Comparison of ENCODE assay signal across 16 cellular contexts in the genomic region with DNA sequence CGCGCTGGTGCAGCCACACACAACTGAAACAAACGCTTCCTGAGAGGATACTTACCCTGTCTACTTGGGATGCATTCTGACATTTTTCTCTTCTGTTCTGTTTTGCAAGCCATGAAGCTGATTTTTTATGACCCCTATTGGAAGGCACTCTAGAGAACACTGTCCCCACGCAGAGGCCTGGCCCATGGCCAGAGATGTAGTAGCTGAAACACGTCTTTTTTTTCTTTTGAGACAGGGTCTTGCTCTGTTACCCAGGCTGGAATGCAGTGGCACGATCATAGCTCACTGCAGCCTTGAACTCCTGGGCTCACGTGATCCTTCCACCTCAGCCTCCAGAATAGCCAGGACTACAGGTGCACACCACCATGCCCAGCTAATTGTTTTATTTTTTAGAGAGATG. TPM values are rescaled to one million over a fixed set of nuclear protein-coding genes. Genes with fewer than 3 reads are reported as not detected.
A peak's percentile ranks its signal among the peaks of the same experiment; 100 is the strongest.
DNase-seq lines count a peak whose midpoint lies in the region; TF ChIP-seq lines count a peak whose summit lies in the region.
"Had no signal": no experiment of that assay in that cellular context is flagged by ENCODE, and none has a peak within 500 bp of the region (broad histone marks: within the 10 kb centered on the region; RNA-seq: fewer than 3 reads in every experiment).

No MANE protein-coding gene starts in this region.

- WGBS in spleen, 5 donors: 62 to 81% (median 68%) methylated on average over 7 of the region's 7 CpGs

- H3K27ac ChIP-seq in neural progenitor cell (no peak overlapping the region), spleen (no peak overlapping the region)
- H3K27ac ChIP-seq: BLaER1, GM23248 had no signal

- H3K4me3 ChIP-seq in neural progenitor cell: no peak overlapping the region
- no peak overlapping the region for H3K4me3 ChIP-seq in spleen
- H3K4me3 ChIP-seq: BLaER1, GM12878, GM23248 had no signal

- no peak for TF ChIP-seq RAD21 in Ishikawa (IDR thresholded peaks at IDR 0.05; ENCODE audit: low read depth)

- no peaks in the 10 kb centered on the region for H3K4me1 Mint-ChIP-seq in chondrocyte (ENCODE audit: low read depth)
- H3K4me1 Mint-ChIP-seq in neural progenitor cell: peaks cover 2% of the 10 kb centered on the region

- H2AFZ ChIP-seq in neural progenitor cell (replicated peaks): no peak overlapping the region
- H2AFZ ChIP-seq: GM23248 had no signal

- no peak for TF ChIP-seq POLR2A in spleen (IDR thresholded peaks at IDR 0.05)

- DNase-seq in chondrocyte (ENCODE audit: low spot score) (peak; percentile 24), neural progenitor cell (ENCODE audit: low spot score) (no peak), spleen (peak; percentile 54), KBM-7 (no peak), NCI-H226 (no peak), 8988T (no peak)
- DNase-seq: AML-193, Calu3, DMS79, GM23248 had no signal

- H3K27ac Mint-ChIP-seq in chondrocyte (ENCODE audit: unreplicated experiment): no peak overlapping the region
- H3K27ac Mint-ChIP-seq in neural progenitor cell: peak overlapping the region; percentile 83

- H3K36me3 Mint-ChIP-seq in chondrocyte (ENCODE audit: low read depth): no peaks in the 10 kb centered on the region
- peaks cover 4% of the 10 kb centered on the region for H3K36me3 Mint-ChIP-seq in neural progenitor cell

- 0 out of 2 replicates have a peak, but pooled peaks have one; percentile 20 for TF ChIP-seq EP300 in Ishikawa (IDR thresholded peaks at IDR 0.05; ENCODE audit: borderline replicate concordance)

- no peaks in the 10 kb centered on the region for H3F3A ChIP-seq in neural progenitor cell (ENCODE audit: low read depth)

- H3K27me3 ChIP-seq in neural progenitor cell (no peaks in the 10 kb centered on the region), spleen (replicated peaks in 1 of 7) (no peaks in the 10 kb centered on the region)
- H3K27me3 ChIP-seq: BLaER1 had no signal

- no peak overlapping the region for H3K4me2 ChIP-seq in neural progenitor cell
- H3K4me2 ChIP-seq: BLaER1 had no signal

- no peaks in the 10 kb centered on the region for H3K27me3 Mint-ChIP-seq in chondrocyte (ENCODE audit: low read depth)
- H3K27me3 Mint-ChIP-seq in neural progenitor cell (ENCODE audit: insufficient read depth, low read depth): peaks cover 4% of the 10 kb centered on the region

- H3K9ac ChIP-seq in neural progenitor cell: no peak overlapping the region
- H3K9ac ChIP-seq: BLaER1, GM23248 had no signal

- TF ChIP-seq CTCF in chondrocyte (IDR thresholded peaks at IDR 0.05) (no peak), neural progenitor cell (IDR thresholded peaks at IDR 0.05) (no peak), spleen (IDR thresholded peaks at IDR 0.05 in 8 of 11, conservative IDR thresholded peaks at IDR 0.05 in 3 of 11) (no peak)

- H3K4me1 ChIP-seq in neural progenitor cell (no peaks in the 10 kb centered on the region), spleen (peaks cover 0 to 17% (median 9%) of the 10 kb centered on the region in 6 donors)

- intact Hi-C loops in spleen (cut with DNase I; ENCODE audit: low total_unique reads): no loop called here

- H3K36me3 ChIP-seq in neural progenitor cell: no peaks in the 10 kb centered on the region
- peaks cover 0 to 15% (median 3%) of the 10 kb centered on the region in 6 donors for H3K36me3 ChIP-seq in spleen
- H3K36me3 ChIP-seq: BLaER1 had no signal

- H3K9me3 ChIP-seq in neural progenitor cell (ENCODE audit: low read depth) (no peaks in the 10 kb centered on the region), spleen (no peaks in the 10 kb centered on the region)

- H3K9me3 Mint-ChIP-seq in chondrocyte (ENCODE audit: low read depth): no peaks in the 10 kb centered on the region
- no peaks in the 10 kb centered on the region for H3K9me3 Mint-ChIP-seq in neural progenitor cell

- H3K4me3 Mint-ChIP-seq in chondrocyte (ENCODE audit: unreplicated experiment) (no peak overlapping the region), neural progenitor cell (no peak overlapping the region)

- in situ Hi-C loops in KBM-7 (cut with MboI; ENCODE audit: low pct_unique_long_range_greater_than_20kb, low sequenced_read_pairs): no loop called here

- H3K79me2 ChIP-seq in neural progenitor cell (ENCODE audit: low read depth): no peaks in the 10 kb centered on the region

- no peaks in the 10 kb centered on the region for H4K20me1 ChIP-seq in neural progenitor cell (ENCODE audit: low read depth)
- H4K20me1 ChIP-seq: BLaER1 had no signal

TF ChIP-seq in Ishikawa, 13 proteins besides CTCF, POLR2A, EP300 and RAD21:
- TF ChIP-seq EGR1 (IDR thresholded peaks at IDR 0.05) (no peak), FOXM1 (IDR thresholded peaks at IDR 0.05; ENCODE audit: borderline replicate concordance, low read depth) (no peak), TEAD4 (IDR thresholded peaks at IDR 0.05) (peak; percentile 18; the same call in 1 of the 2 replicates), TCF12 (IDR thresholded peaks at IDR 0.05; ENCODE audit: low read depth) (no peak), CEBPB (IDR thresholded peaks at IDR 0.05) (no peak), CREB1 (IDR thresholded peaks at IDR 0.05; ENCODE audit: low read depth) (no peak), TAF1 (IDR thresholded peaks at IDR 0.05; ENCODE audit: low read depth) (no peak), ZBTB7A (IDR thresholded peaks at IDR 0.05; ENCODE audit: low read depth) (no peak)
- TF ChIP-seq, protein P1, sequence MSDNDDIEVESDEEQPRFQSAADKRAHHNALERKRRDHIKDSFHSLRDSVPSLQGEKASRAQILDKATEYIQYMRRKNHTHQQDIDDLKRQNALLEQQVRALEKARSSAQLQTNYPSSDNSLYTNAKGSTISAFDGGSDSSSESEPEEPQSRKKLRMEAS (IDR thresholded peaks at IDR 0.05): no peak
- TF ChIP-seq, protein P2, sequence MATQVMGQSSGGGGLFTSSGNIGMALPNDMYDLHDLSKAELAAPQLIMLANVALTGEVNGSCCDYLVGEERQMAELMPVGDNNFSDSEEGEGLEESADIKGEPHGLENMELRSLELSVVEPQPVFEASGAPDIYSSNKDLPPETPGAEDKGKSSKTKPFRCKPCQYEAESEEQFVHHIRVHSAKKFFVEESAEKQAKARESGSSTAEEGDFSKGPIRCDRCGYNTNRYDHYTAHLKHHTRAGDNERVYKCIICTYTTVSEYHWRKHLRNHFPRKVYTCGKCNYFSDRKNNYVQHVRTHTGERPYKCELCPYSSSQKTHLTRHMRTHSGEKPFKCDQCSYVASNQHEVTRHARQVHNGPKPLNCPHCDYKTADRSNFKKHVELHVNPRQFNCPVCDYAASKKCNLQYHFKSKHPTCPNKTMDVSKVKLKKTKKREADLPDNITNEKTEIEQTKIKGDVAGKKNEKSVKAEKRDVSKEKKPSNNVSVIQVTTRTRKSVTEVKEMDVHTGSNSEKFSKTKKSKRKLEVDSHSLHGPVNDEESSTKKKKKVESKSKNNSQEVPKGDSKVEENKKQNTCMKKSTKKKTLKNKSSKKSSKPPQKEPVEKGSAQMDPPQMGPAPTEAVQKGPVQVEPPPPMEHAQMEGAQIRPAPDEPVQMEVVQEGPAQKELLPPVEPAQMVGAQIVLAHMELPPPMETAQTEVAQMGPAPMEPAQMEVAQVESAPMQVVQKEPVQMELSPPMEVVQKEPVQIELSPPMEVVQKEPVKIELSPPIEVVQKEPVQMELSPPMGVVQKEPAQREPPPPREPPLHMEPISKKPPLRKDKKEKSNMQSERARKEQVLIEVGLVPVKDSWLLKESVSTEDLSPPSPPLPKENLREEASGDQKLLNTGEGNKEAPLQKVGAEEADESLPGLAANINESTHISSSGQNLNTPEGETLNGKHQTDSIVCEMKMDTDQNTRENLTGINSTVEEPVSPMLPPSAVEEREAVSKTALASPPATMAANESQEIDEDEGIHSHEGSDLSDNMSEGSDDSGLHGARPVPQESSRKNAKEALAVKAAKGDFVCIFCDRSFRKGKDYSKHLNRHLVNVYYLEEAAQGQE (IDR thresholded peaks at IDR 0.05; ENCODE audit: low read depth): no peak
- TF ChIP-seq, protein P3, sequence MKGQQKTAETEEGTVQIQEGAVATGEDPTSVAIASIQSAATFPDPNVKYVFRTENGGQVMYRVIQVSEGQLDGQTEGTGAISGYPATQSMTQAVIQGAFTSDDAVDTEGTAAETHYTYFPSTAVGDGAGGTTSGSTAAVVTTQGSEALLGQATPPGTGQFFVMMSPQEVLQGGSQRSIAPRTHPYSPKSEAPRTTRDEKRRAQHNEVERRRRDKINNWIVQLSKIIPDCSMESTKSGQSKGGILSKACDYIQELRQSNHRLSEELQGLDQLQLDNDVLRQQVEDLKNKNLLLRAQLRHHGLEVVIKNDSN (IDR thresholded peaks at IDR 0.05): peak; percentile 24; the same call in 1 of the 2 replicates

RNA-seq across cellular contexts. Expression of a gene that starts 47.9 kb away (rescaled TPM):
- total RNA-seq in chondrocyte (not detected in 3 replicates), neural progenitor cell (ENCODE audit: low replicate concordance) (0.09 TPM in 1 of 2 replicates, not detected in the other), spleen (1 to 10 TPM in 4 of 7 donors, under 1 TPM in 2, not detected in 1; 0.46 to 1.9 (median 1.3) TPM)
- polyA plus RNA-seq in spleen: under 1 TPM; 0.02 to 0.22 (median 0.07) TPM
- total RNA-seq: A673, G401, GM12878, GM23248, HepG2 had no signal
- polyA plus RNA-seq: GM23248, HepG2 had no signal

Comparison
In these comparisons a context has a peak if more than half of its experiments do, and no peak if none do; other contexts are left out.
1. DNase-seq: peak in chondrocyte (single experiment) and spleen (single experiment); none in neural progenitor cell (single experiment), KBM-7 (single experiment), NCI-H226 (single experiment) and 8988T (single experiment).